ENCODE assay signal across 22 cellular contexts in the genomic region with DNA sequence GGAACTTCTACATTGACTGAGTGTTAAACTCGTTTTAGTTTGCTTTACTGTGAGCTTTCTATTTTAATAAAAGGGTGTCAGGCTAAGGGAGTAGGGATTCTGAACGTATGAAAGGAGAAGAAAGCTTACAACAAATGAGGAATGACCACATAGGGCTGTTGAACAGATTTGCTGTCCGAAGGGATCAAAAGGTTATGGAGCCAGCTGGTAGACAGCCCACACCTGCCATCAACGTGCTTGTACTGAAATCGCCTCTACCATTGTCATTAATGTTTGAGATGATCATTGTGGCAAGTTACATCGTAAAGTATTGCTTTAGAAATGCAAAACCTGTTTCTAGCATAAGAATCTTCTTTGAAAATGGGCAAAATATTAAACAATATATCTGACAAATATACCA.
"Had no signal": no experiment of that assay in that cellular context is flagged by ENCODE, and none has a peak within 500 bp of the region (broad histone marks: within the 10 kb centered on the region; RNA-seq: fewer than 3 reads in every experiment).

No MANE protein-coding gene starts in this region.

- H3K4me1 ChIP-seq: esophagus squamous epithelium, lower lobe of right lung, prostate gland, right atrium auricular region, sigmoid colon, transverse colon, upper lobe of right lung, uterus had no signal

- H3K9me3 ChIP-seq: esophagus squamous epithelium, lower lobe of right lung, prostate gland, right atrium auricular region, sigmoid colon, thoracic aorta, transverse colon, upper lobe of right lung, uterus had no signal

- H3K4me3 ChIP-seq: esophagus squamous epithelium, lower lobe of right lung, prostate gland, right atrium auricular region, sigmoid colon, thoracic aorta, transverse colon, upper lobe of right lung, uterus had no signal

- H3K27me3 ChIP-seq: esophagus squamous epithelium, right atrium auricular region, sigmoid colon, transverse colon, upper lobe of right lung, uterus had no signal

- H3K36me3 ChIP-seq: prostate gland, uterus had no signal

- DNase-seq: cortex of kidney; effector memory CD8-positive, alpha-beta T cell; esophagus squamous epithelium; foreskin melanocyte; hypothalamus; immature natural killer cell; islet precursor cell; kidney glomerular epithelial cell; left colon; left ventricle myocardium superior; lower lobe of right lung; naive B cell; nucleus accumbens; sigmoid colon; stimulated activated CD4-positive, alpha-beta T cell treated with anti-CD3 and anti-CD28 coated beads, Interleukin-4, amount 100 ng/mL, for 4 hours; stimulated activated naive B cell treated with anti-CD40 and anti-IgM and Interleukin-4, amounts not matched to agents 10 μg/mL and 1 μg/mL and 100 μg/mL, for 72 hours; transverse colon; upper lobe of right lung; uterus had no signal

- H3K27ac ChIP-seq: esophagus squamous epithelium, lower lobe of right lung, prostate gland, right atrium auricular region, sigmoid colon, thoracic aorta, transverse colon, upper lobe of right lung, uterus had no signal
